1 cellular context compared by ENCODE assay signal in genomic region chr21:30582850-30583249, GRCh38.
TF ChIP-seq lines count a peak whose summit lies in the region.

No MANE protein-coding gene starts in this region.

TF ChIP-seq in GM12878, 131 proteins besides CTCF, POLR2A, EP300 and RAD21:
- TF ChIP-seq MTA2 (IDR thresholded peaks at IDR 0.05; ENCODE audit: low read depth) (peak; percentile 79), SIN3A (IDR thresholded peaks at IDR 0.05; ENCODE audit: low read depth, low read length) (no peak), ZNF274 (IDR thresholded peaks at IDR 0.05; ENCODE audit: insufficient read depth, insufficient read length) (no peak), NR2F1 (conservative IDR thresholded peaks at IDR 0.05) (peak; percentile 83)
